ENCODE assay signal across 1 cellular context in genomic region chr20:62413896-62414481, GRCh38.
TF ChIP-seq lines count a peak whose summit lies in the region.

No MANE protein-coding gene starts in this region.

TF ChIP-seq in GM23338, 12 proteins besides CTCF, POLR2A, EP300 and RAD21 (continued from another document):
- TF ChIP-seq, protein P1, sequence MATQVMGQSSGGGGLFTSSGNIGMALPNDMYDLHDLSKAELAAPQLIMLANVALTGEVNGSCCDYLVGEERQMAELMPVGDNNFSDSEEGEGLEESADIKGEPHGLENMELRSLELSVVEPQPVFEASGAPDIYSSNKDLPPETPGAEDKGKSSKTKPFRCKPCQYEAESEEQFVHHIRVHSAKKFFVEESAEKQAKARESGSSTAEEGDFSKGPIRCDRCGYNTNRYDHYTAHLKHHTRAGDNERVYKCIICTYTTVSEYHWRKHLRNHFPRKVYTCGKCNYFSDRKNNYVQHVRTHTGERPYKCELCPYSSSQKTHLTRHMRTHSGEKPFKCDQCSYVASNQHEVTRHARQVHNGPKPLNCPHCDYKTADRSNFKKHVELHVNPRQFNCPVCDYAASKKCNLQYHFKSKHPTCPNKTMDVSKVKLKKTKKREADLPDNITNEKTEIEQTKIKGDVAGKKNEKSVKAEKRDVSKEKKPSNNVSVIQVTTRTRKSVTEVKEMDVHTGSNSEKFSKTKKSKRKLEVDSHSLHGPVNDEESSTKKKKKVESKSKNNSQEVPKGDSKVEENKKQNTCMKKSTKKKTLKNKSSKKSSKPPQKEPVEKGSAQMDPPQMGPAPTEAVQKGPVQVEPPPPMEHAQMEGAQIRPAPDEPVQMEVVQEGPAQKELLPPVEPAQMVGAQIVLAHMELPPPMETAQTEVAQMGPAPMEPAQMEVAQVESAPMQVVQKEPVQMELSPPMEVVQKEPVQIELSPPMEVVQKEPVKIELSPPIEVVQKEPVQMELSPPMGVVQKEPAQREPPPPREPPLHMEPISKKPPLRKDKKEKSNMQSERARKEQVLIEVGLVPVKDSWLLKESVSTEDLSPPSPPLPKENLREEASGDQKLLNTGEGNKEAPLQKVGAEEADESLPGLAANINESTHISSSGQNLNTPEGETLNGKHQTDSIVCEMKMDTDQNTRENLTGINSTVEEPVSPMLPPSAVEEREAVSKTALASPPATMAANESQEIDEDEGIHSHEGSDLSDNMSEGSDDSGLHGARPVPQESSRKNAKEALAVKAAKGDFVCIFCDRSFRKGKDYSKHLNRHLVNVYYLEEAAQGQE (IDR thresholded peaks at IDR 0.05; ENCODE audit: unreplicated experiment): no peak
- TF ChIP-seq ZNF331 (CRISPR knock-in tag; IDR thresholded peaks at IDR 0.05; ENCODE audit: low read depth) (no peak), POLR2AphosphoS5 (IDR thresholded peaks at IDR 0.05; ENCODE audit: low read depth) (no peak)
